In the genomic region with DNA sequence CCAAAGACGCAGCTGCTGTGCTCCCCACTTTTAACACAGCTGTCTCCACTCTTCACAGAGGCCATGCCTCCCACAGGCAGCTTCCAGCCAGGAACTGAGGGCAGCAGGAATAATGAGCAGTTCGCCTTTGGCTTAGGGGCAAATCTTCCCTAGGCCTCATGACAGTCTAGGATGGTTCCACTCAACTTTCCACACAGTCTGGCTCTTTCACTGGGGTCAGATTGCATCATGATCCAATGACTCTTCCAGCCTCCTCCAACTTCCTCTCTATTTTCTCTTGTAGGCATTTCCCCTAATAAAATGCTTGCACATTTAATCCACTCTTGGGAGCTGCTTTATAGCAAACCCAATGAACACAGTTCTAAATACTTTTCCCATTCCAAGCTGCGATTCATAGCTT, we compare ENCODE assay signal across 1 cellular context.
TF ChIP-seq lines count a peak whose summit lies in the region.

No MANE protein-coding gene starts in this region.

TF ChIP-seq in H1, 55 proteins besides CTCF, POLR2A, EP300 and RAD21 (continued from another document):
- no peak for TF ChIP-seq BCL11A (IDR thresholded peaks at IDR 0.05; ENCODE audit: low read depth in 2 of 2, low read length in 2 of 2)
- no peak for TF ChIP-seq CBX5 (IDR thresholded peaks at IDR 0.05; ENCODE audit: low read depth, low read length)
- no peak for TF ChIP-seq RXRA (IDR thresholded peaks at IDR 0.05; ENCODE audit: insufficient read depth, low read depth, low read length)
- TF ChIP-seq NRF1 (IDR thresholded peaks at IDR 0.05; ENCODE audit: low read depth, low read length) = no peak
